In genomic region chr4:145260091-145260490, GRCh38 we compare ENCODE assay signal across 22 cellular contexts.
DNase-seq lines count a peak whose midpoint lies in the region; ATAC-seq, FAIRE-seq and TF ChIP-seq lines count a peak whose summit lies in the region.
"Had no signal": no experiment of that assay in that cellular context is flagged by ENCODE, and none has a peak within 500 bp of the region (broad histone marks: within the 10 kb centered on the region; RNA-seq: fewer than 3 reads in every experiment).

No MANE protein-coding gene starts in this region.

- DNase-seq in GM23338 (ENCODE audit: low spot score): peak; percentile 74
- DNase-seq in K562 (ENCODE audit: extremely low read depth in 1 of 4, low spot score in 3 of 4): peak in 1 of 4 experiments; percentile 8
- DNase-seq in iPS DF 4.7 (ENCODE audit: extremely low read depth, low spot score): peak; percentile 7
- no peak for DNase-seq in A172 (ENCODE audit: low spot score)
- DNase-seq in neural progenitor cell (ENCODE audit: low spot score): no peak
- DNase-seq: C1 segment of cervical spinal cord; Calu3; CD4-positive, alpha-beta T cell; DMS 273 treated with DMSO at 0.1 percent for 48 hours; DMS79 had no signal

- H3K36me3 Mint-ChIP-seq in GM23338 (ENCODE audit: low read depth) (peaks cover 28% of the 10 kb centered on the region), neural progenitor cell (no peaks in the 10 kb centered on the region)

- H3K4me1 ChIP-seq in GM23338 (ENCODE audit: insufficient read depth) (no peaks in the 10 kb centered on the region), HUES48 (ENCODE audit: control insufficient read depth, insufficient read depth, low read length) (no peaks in the 10 kb centered on the region), K562 (replicated peaks in 1 of 2; ENCODE audit: control insufficient read depth in 2 of 2, insufficient read depth in 2 of 2, low read length in 2 of 2) (peaks cover 0 to 3% of the 10 kb centered on the region in 2 experiments; a peak in 1 of 5 replicates), neural progenitor cell (peaks cover 3% of the 10 kb centered on the region)

- peak overlapping the region; percentile 77 for H3K27ac ChIP-seq in GM23338 (ENCODE audit: low read depth)
- H3K27ac ChIP-seq in HUES48 (ENCODE audit: low read depth, low read length): peak overlapping the region; percentile 80
- H3K27ac ChIP-seq in K562 (ENCODE audit: extremely low read depth, low read depth, low read length): no peak overlapping the region
- H3K27ac ChIP-seq in neural progenitor cell: no peak overlapping the region
- H3K27ac ChIP-seq: HL-60, KMS-11 had no signal

- intact Hi-C loops in K562 (cut with micrococcal nuclease): no loop called here

- H3K27me3 ChIP-seq in GM23338 (ENCODE audit: insufficient read depth): no peaks in the 10 kb centered on the region
- H3K27me3 ChIP-seq in HUES48 (ENCODE audit: control insufficient read depth, insufficient read depth, low read length): no peaks in the 10 kb centered on the region
- H3K27me3 ChIP-seq in K562 (ENCODE audit: control insufficient read depth in 2 of 2, insufficient read depth in 2 of 2, low read length in 2 of 2): peaks cover 0 to 4% of the 10 kb centered on the region in 2 experiments; a peak in 1 of 5 replicates
- no peaks in the 10 kb centered on the region for H3K27me3 ChIP-seq in neural progenitor cell

- POLR2A ChIA-PET in K562 (lab: Yijun Ruan, JAX): no interaction called here

- TF ChIP-seq POLR2A in K562 (conservative IDR thresholded peaks at IDR 0.05): no peak

- ATAC-seq in GM23338: peak; percentile 98
- ATAC-seq in K562: peak; percentile 39
- ATAC-seq in GM19328 (IDR thresholded peaks at IDR 0.05; ENCODE audit: unreplicated experiment): no peak
- no peak for ATAC-seq in HG03108 (IDR thresholded peaks at IDR 0.05; ENCODE audit: unreplicated experiment)

- no peak for TF ChIP-seq RAD21 in K562 (CRISPR knock-in tag; conservative IDR thresholded peaks at IDR 0.05 in 1 of 2, IDR thresholded peaks at IDR 0.05 in 1 of 2)

- CTCF ChIA-PET in K562 (lab: Yijun Ruan, JAX; ENCODE audit: low intra/inter-chr PET ratio): no interaction called here

- no peak overlapping the region for H2AFZ ChIP-seq in GM23338
- no peak overlapping the region for H2AFZ ChIP-seq in K562 (ENCODE audit: low read depth, low read length)
- no peak overlapping the region for H2AFZ ChIP-seq in neural progenitor cell (replicated peaks)

- no peaks in the 10 kb centered on the region for H3K27me3 Mint-ChIP-seq in GM23338 (ENCODE audit: insufficient read depth, low read depth, poor library complexity)
- peaks cover 3% of the 10 kb centered on the region for H3K27me3 Mint-ChIP-seq in neural progenitor cell (ENCODE audit: insufficient read depth, low read depth)
- H3K27me3 Mint-ChIP-seq: CD4-positive, alpha-beta T cell; IgD-negative memory B cell had no signal

- H3K36me3 ChIP-seq in GM23338 (ENCODE audit: insufficient read depth) (no peaks in the 10 kb centered on the region; the same call in 1 of the 2 replicates), HUES48 (ENCODE audit: control insufficient read depth, insufficient read depth, low read length) (no peaks in the 10 kb centered on the region), K562 (ENCODE audit: control insufficient read depth, insufficient read depth, low read length) (no peaks in the 10 kb centered on the region), neural progenitor cell (no peaks in the 10 kb centered on the region)

- H3K27ac Mint-ChIP-seq in GM23338: no peak overlapping the region
- H3K27ac Mint-ChIP-seq in neural progenitor cell: no peak overlapping the region
- H3K27ac Mint-ChIP-seq: B cell; CD4-positive, alpha-beta T cell; IgD-negative memory B cell had no signal

- H3K9me1 ChIP-seq in K562 (ENCODE audit: control insufficient read depth, insufficient read depth, low read length): no peaks in the 10 kb centered on the region

- H3K9me2 ChIP-seq in GM23338 (ENCODE audit: insufficient read depth): peaks cover 9% of the 10 kb centered on the region; the same call in 1 of the 2 replicates

- no peaks in the 10 kb centered on the region; the same call in 2 of the 3 replicates for H3K4me1 Mint-ChIP-seq in GM23338
- H3K4me1 Mint-ChIP-seq in neural progenitor cell: no peaks in the 10 kb centered on the region
- H3K4me1 Mint-ChIP-seq: B cell, IgD-negative memory B cell had no signal

- in situ Hi-C loops in K562 (cut with MboI): no loop called here

- H3K9me3 ChIP-seq in HUES48 (ENCODE audit: control insufficient read depth, insufficient read depth, low read length) (peaks cover 7% of the 10 kb centered on the region), K562 (replicated peaks; ENCODE audit: control insufficient read depth, insufficient read depth, low read depth, low read length) (no peaks in the 10 kb centered on the region), neural progenitor cell (ENCODE audit: low read depth) (no peaks in the 10 kb centered on the region)

- H3K9me3 Mint-ChIP-seq in GM23338 (peaks cover 35% of the 10 kb centered on the region; the same call in 2 of the 3 replicates), neural progenitor cell (peaks cover 6% of the 10 kb centered on the region)
- H3K9me3 Mint-ChIP-seq: CD4-positive, alpha-beta T cell had no signal

- no peaks in the 10 kb centered on the region for H3F3A ChIP-seq in GM23338 (replicated peaks; ENCODE audit: low read depth)
- H3F3A ChIP-seq in neural progenitor cell (ENCODE audit: low read depth): no peaks in the 10 kb centered on the region

- H3K4me3 ChIP-seq in GM23338 (no peak overlapping the region), HUES48 (ENCODE audit: low read depth, low read length) (no peak overlapping the region), K562 (no peak overlapping the region), neural progenitor cell (no peak overlapping the region)

- H3K9ac ChIP-seq in HUES48 (ENCODE audit: low read depth, low read length) (no peak overlapping the region), K562 (ENCODE audit: insufficient read depth in 1 of 2, low read depth in 2 of 2, low read length in 2 of 2) (no peak overlapping the region), neural progenitor cell (no peak overlapping the region)
- H3K9ac ChIP-seq: KMS-11 had no signal

- H3K4me3 Mint-ChIP-seq in GM23338 (no peak overlapping the region), neural progenitor cell (no peak overlapping the region)
- H3K4me3 Mint-ChIP-seq: B cell; CD4-positive, alpha-beta T cell; IgD-negative memory B cell had no signal

- FAIRE-seq in K562 (lab: Jason Lieb, UNC): no peak
- FAIRE-seq: A204.1, G401.6, GM12891, GM19239, H54 had no signal

- no peak for TF ChIP-seq CTCF in GM23338 (conservative IDR thresholded peaks at IDR 0.05; ENCODE audit: low read depth in 2 of 2)
- TF ChIP-seq CTCF in K562 (IDR thresholded peaks at IDR 0.05 in 2 of 3, conservative IDR thresholded peaks at IDR 0.05 in 1 of 3; ENCODE audit: insufficient read depth in 2 of 3, low read depth in 1 of 3, low read length in 3 of 3): no peak
- TF ChIP-seq CTCF in neural progenitor cell (IDR thresholded peaks at IDR 0.05): no peak

- BruUV-seq in K562 (replicated peaks; lab: Mats Ljungman, UMichigan): no TSS peak

- H4K20me1 ChIP-seq in GM23338 (replicated peaks; ENCODE audit: insufficient read depth) (no peaks in the 10 kb centered on the region), K562 (replicated peaks; ENCODE audit: control insufficient read depth, insufficient read depth, low read length) (no peaks in the 10 kb centered on the region), neural progenitor cell (ENCODE audit: low read depth) (no peaks in the 10 kb centered on the region)

- WGBS in K562 (ENCODE audit: insufficient coverage, low coverage, missing lambda C conversion rate): 6% methylated on average over 3 of the region's 3 CpGs

- H3K79me2 ChIP-seq in GM23338 (replicated peaks; ENCODE audit: insufficient read depth) (no peaks in the 10 kb centered on the region), K562 (ENCODE audit: control insufficient read depth, insufficient read depth, low read length) (no peaks in the 10 kb centered on the region), neural progenitor cell (ENCODE audit: low read depth) (no peaks in the 10 kb centered on the region)

- no peak for TF ChIP-seq EP300 in K562 (IDR thresholded peaks at IDR 0.05; ENCODE audit: low read length)

- H3K4me2 ChIP-seq in GM23338 (no peak overlapping the region), K562 (ENCODE audit: insufficient read depth, low read length) (no peak overlapping the region), neural progenitor cell (no peak overlapping the region)
- H3K4me2 ChIP-seq: KMS-11 had no signal

TF ChIP-seq in GM23338, 12 proteins besides CTCF, POLR2A, EP300 and RAD21 (continues in another document):
- TF ChIP-seq, protein P1, sequence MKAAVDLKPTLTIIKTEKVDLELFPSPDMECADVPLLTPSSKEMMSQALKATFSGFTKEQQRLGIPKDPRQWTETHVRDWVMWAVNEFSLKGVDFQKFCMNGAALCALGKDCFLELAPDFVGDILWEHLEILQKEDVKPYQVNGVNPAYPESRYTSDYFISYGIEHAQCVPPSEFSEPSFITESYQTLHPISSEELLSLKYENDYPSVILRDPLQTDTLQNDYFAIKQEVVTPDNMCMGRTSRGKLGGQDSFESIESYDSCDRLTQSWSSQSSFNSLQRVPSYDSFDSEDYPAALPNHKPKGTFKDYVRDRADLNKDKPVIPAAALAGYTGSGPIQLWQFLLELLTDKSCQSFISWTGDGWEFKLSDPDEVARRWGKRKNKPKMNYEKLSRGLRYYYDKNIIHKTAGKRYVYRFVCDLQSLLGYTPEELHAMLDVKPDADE (IDR thresholded peaks at IDR 0.05): no peak

TF ChIP-seq in K562, 482 proteins besides CTCF, POLR2A, EP300 and RAD21:
- no peak for TF ChIP-seq ZNF146 (CRISPR knock-in tag; IDR thresholded peaks at IDR 0.05; ENCODE audit: unreplicated experiment)
- TF ChIP-seq, protein P2, sequence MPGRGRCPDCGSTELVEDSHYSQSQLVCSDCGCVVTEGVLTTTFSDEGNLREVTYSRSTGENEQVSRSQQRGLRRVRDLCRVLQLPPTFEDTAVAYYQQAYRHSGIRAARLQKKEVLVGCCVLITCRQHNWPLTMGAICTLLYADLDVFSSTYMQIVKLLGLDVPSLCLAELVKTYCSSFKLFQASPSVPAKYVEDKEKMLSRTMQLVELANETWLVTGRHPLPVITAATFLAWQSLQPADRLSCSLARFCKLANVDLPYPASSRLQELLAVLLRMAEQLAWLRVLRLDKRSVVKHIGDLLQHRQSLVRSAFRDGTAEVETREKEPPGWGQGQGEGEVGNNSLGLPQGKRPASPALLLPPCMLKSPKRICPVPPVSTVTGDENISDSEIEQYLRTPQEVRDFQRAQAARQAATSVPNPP (IDR thresholded peaks at IDR 0.05; ENCODE audit: borderline replicate concordance, insufficient read depth, insufficient read length): no peak
- TF ChIP-seq RB1 (IDR thresholded peaks at IDR 0.05; ENCODE audit: low read depth): no peak
- no peak for TF ChIP-seq CHCHD3 (CRISPR knock-in tag; IDR thresholded peaks at IDR 0.05)

Comparison
In these comparisons a context has a peak if more than half of its experiments do, and no peak if none do; other contexts are left out.
1. ATAC-seq: peak in GM23338 (single experiment) and K562 (single experiment); none in GM19328 (single experiment) and HG03108 (single experiment).
2. DNase-seq: peak in GM23338 (single experiment) and iPS DF 4.7 (single experiment); none in A172 (single experiment) and neural progenitor cell (single experiment).
3. H3K27ac ChIP-seq: peak in GM23338 (single experiment) and HUES48 (single experiment); none in K562 (single experiment) and neural progenitor cell (single experiment).